ENCODE assay signal across 8 cellular contexts in the genomic region with DNA sequence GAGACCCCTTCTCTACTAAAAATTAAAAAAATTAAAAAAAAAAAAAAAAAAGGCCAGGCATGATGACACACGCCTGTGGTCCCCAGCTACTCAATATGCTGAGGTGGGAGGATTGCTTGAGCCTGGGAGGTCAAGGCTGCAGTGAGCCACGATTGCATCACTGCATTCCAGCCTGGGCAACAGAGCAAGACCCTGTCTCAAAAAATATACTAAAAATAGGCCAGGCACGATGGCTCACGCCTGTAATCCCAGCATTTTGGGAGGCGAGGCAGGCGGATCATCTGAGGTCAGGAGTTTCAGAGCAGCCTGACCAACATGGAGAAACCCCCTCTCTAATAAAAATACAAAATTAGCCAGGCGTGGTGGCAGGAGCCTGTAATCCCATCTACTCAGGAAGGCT. TPM values are rescaled to one million over a fixed set of nuclear protein-coding genes. Genes with fewer than 3 reads are reported as not detected.
DNase-seq lines count a peak whose midpoint lies in the region; ATAC-seq and TF ChIP-seq lines count a peak whose summit lies in the region.
"Not testable (repeated sequence)": the region's sequence is repeated elsewhere in the genome, so short reads cannot be mapped to it uniquely, and the experiment has no call there.

No MANE protein-coding gene starts in this region.

- H3K9me3 Mint-ChIP-seq in osteocyte (ENCODE audit: unreplicated experiment) = not testable (repeated sequence)

- H3K27ac Mint-ChIP-seq in osteocyte (ENCODE audit: unreplicated experiment) = peak overlapping the region; percentile 50

- DNase-seq in EL (peak; percentile 47), M059J (ENCODE audit: low read depth) (peak; percentile 46), adipocyte (ENCODE audit: low read depth) (peak; percentile 37), cardiac fibroblast (ENCODE audit: low read depth in 2 of 2) (peak; percentile 41 to 48), fibroblast of gingiva (ENCODE audit: low read depth) (peak; percentile 25), kidney tubule cell (ENCODE audit: low spot score) (peak; percentile 78)
- not testable (repeated sequence) for DNase-seq in osteocyte (ENCODE audit: extremely low spot score, unreplicated experiment); thoracic aorta (ENCODE audit: low spot score)

- H3K4me3 ChIP-seq in adipocyte (ENCODE audit: low read length); cardiac fibroblast (replicated peaks in 1 of 2; ENCODE audit: low read depth in 2 of 2, low read length in 2 of 2); thoracic aorta: not testable (repeated sequence)

- not testable (repeated sequence) for H3K9me3 ChIP-seq in adipocyte (ENCODE audit: control insufficient read depth, low read length); thoracic aorta

- H3K36me3 Mint-ChIP-seq in osteocyte (ENCODE audit: unreplicated experiment) = peaks cover 56% of the 10 kb centered on the region

- not testable (repeated sequence) for ATAC-seq in thoracic aorta (ENCODE audit: insufficient number of reproducible peaks, low FRiP score, low read depth)

- TF ChIP-seq CTCF in cardiac fibroblast (IDR thresholded peaks at IDR 0.05; ENCODE audit: low read depth, low read length); osteocyte (IDR thresholded peaks at IDR 0.05); thoracic aorta (IDR thresholded peaks at IDR 0.05): not testable (repeated sequence)

- peak overlapping the region; percentile 18 to 34 for H3K27ac ChIP-seq in thoracic aorta

- H3K4me1 Mint-ChIP-seq in osteocyte (ENCODE audit: unreplicated experiment) = peaks cover 74% of the 10 kb centered on the region

- peaks cover 43% of the 10 kb centered on the region for H3K36me3 ChIP-seq in adipocyte (ENCODE audit: control insufficient read depth, insufficient read depth, low read length, severe bottlenecking)
- H3K36me3 ChIP-seq in thoracic aorta = peaks cover 26% of the 10 kb centered on the region

- not testable (repeated sequence) for H3K27me3 Mint-ChIP-seq in osteocyte (ENCODE audit: unreplicated experiment)

- H3K4me3 Mint-ChIP-seq in osteocyte (ENCODE audit: unreplicated experiment) = not testable (repeated sequence)

- peaks cover 34% of the 10 kb centered on the region for H3K4me1 ChIP-seq in adipocyte (ENCODE audit: control insufficient read depth, insufficient read depth, low read length)
- H3K4me1 ChIP-seq in thoracic aorta (ENCODE audit: control insufficient read depth in 1 of 2, low read depth in 2 of 2) = peaks cover 47 to 61% of the 10 kb centered on the region in 2 donors

- H3K9ac ChIP-seq in adipocyte (ENCODE audit: low read length) = not testable (repeated sequence)

- not testable (repeated sequence) for H3K27me3 ChIP-seq in adipocyte (replicated peaks; ENCODE audit: control insufficient read depth, insufficient read depth, low read length); thoracic aorta (replicated peaks; ENCODE audit: insufficient read depth)

RNA-seq across cellular contexts. Expression of a gene that starts 23.1 kb away (rescaled TPM):
- total RNA-seq in M059J (2014; rRNA removed; shearing (Covaris generic)) = 56.8 and 83.4 TPM in 2 replicates
- total RNA-seq in osteocyte (274 and 281 TPM in 2 replicates), thoracic aorta (100 to 1,000 TPM; 166 to 273 TPM)
